Comparison of ENCODE assay signal across 21 cellular contexts in genomic region chr22:30804626-30805025, GRCh38.
"Had no signal": no experiment of that assay in that cellular context is flagged by ENCODE, and none has a peak within 500 bp of the region (broad histone marks: within the 10 kb centered on the region; RNA-seq: fewer than 3 reads in every experiment).

No MANE protein-coding gene starts in this region.

- H3K4me3 ChIP-seq: coronary artery, esophagus squamous epithelium, hepatocyte, psoas muscle, right lobe of liver, skin epidermis, stomach, thoracic aorta had no signal

- DNase-seq: effector memory CD4-positive, alpha-beta T cell; esophagus squamous epithelium; foreskin keratinocyte; head of caudate nucleus; kidney glomerular epithelial cell; mesendoderm; naive B cell; psoas muscle; retina; right lobe of liver; stimulated activated CD4-positive, alpha-beta T cell treated with anti-CD3 and anti-CD28 coated beads, Interleukin-2, amount 100 ng/mL, for 24 hours; stimulated activated CD4-positive, alpha-beta T cell treated with anti-CD3 and anti-CD28 coated beads, Interleukin-4, amount 100 ng/mL, for 4 hours; stimulated activated naive B cell treated with anti-CD40 and anti-IgM and Interleukin-4, amounts not matched to agents 10 μg/mL and 1 μg/mL and 100 μg/mL, for 72 hours; stomach; substantia nigra had no signal

- ATAC-seq: foreskin keratinocyte; psoas muscle; right lobe of liver; stimulated activated naive B cell treated with anti-CD40 and anti-IgM and Interleukin-4, amounts not matched to agents 10 μg/mL and 1 μg/mL and 100 μg/mL, for 72 hours had no signal

- H3K4me3 Mint-ChIP-seq: naive B cell; nephron; stimulated activated naive B cell treated with anti-CD40 and anti-IgM and Interleukin-4, amounts not matched to agents 10 μg/mL and 1 μg/mL and 100 μg/mL, for 72 hours had no signal

- H3K36me3 ChIP-seq: esophagus squamous epithelium, right lobe of liver, stomach, thoracic aorta had no signal

- H3K4me1 Mint-ChIP-seq: nephron; stimulated activated naive B cell treated with anti-CD40 and anti-IgM and Interleukin-4, amounts not matched to agents 10 μg/mL and 1 μg/mL and 100 μg/mL, for 72 hours had no signal

- H3K4me1 ChIP-seq: parathyroid adenoma had no signal

- H3K27ac Mint-ChIP-seq: naive B cell; nephron; stimulated activated naive B cell treated with anti-CD40 and anti-IgM and Interleukin-4, amounts not matched to agents 10 μg/mL and 1 μg/mL and 100 μg/mL, for 72 hours had no signal

- H3K9me3 ChIP-seq: esophagus squamous epithelium, psoas muscle, right lobe of liver, stomach, thoracic aorta had no signal

- H3K9me3 Mint-ChIP-seq: nephron; stimulated activated naive B cell treated with anti-CD40 and anti-IgM and Interleukin-4, amounts not matched to agents 10 μg/mL and 1 μg/mL and 100 μg/mL, for 72 hours had no signal

- H3K27me3 ChIP-seq: right lobe of liver had no signal

- H3K27ac ChIP-seq: coronary artery, esophagus squamous epithelium, foreskin keratinocyte, hepatocyte, parathyroid adenoma, psoas muscle, right lobe of liver, skin epidermis, stomach, thoracic aorta had no signal
